9 cellular contexts compared by ENCODE assay signal in genomic region chr2:196239622-196240587, GRCh38.
DNase-seq lines count a peak whose midpoint lies in the region; ATAC-seq, FAIRE-seq and TF ChIP-seq lines count a peak whose summit lies in the region.
"Had no signal": no experiment of that assay in that cellular context is flagged by ENCODE, and none has a peak within 500 bp of the region (broad histone marks: within the 10 kb centered on the region; RNA-seq: fewer than 3 reads in every experiment).

No MANE protein-coding gene starts in this region.

- H3K27me3 Mint-ChIP-seq in T-helper 17 cell (no peaks in the 10 kb centered on the region), astrocyte (ENCODE audit: low read depth, unreplicated experiment) (no peaks in the 10 kb centered on the region)

- TF ChIP-seq CTCF in AG04450 (IDR thresholded peaks at IDR 0.05; ENCODE audit: low read depth, low read length) = no peak
- TF ChIP-seq CTCF in astrocyte (IDR thresholded peaks at IDR 0.05; ENCODE audit: insufficient read depth, low read depth, low read length) = no peak
- TF ChIP-seq CTCF in left lung (IDR thresholded peaks at IDR 0.05) = peak in 1 of 2 donors; percentile 51

- H3K9me3 ChIP-seq in AG04450 (ENCODE audit: control insufficient read depth, insufficient read depth, low read length) (no peaks in the 10 kb centered on the region), T-helper 17 cell (ENCODE audit: control insufficient read depth, low read length, poor library complexity, severe bottlenecking) (no peaks in the 10 kb centered on the region), astrocyte (ENCODE audit: insufficient read depth, low read depth, low read length) (no peaks in the 10 kb centered on the region), left lung (no peaks in the 10 kb centered on the region)

- CTCF ChIA-PET in AG04450 (lab: Charles Lee) = no interaction called here

- H3K4me3 ChIP-seq in AG04450 (ENCODE audit: low read depth, low read length) (no peak overlapping the region), astrocyte (ENCODE audit: insufficient read depth, low read depth, low read length) (no peak overlapping the region), left lung (no peak overlapping the region)

- no peaks in the 10 kb centered on the region for H4K20me1 ChIP-seq in astrocyte (ENCODE audit: insufficient read depth, low read length)

- H2AFZ ChIP-seq in astrocyte (ENCODE audit: low read depth, low read length) = peak overlapping the region; percentile 35

- intact Hi-C loops in left lung (cut with DNase I) = no loop called here

- H3K27ac Mint-ChIP-seq in T-helper 17 cell = peak overlapping the region; percentile 98
- peak overlapping the region; percentile 58 for H3K27ac Mint-ChIP-seq in astrocyte (ENCODE audit: unreplicated experiment)

- H3K4me1 ChIP-seq in astrocyte (ENCODE audit: insufficient read depth, low read length) (peaks cover 27% of the 10 kb centered on the region), left lung (peaks cover 8 to 62% of the 10 kb centered on the region in 2 donors)

- POLR2A ChIA-PET in AG04450 (lab: Yijun Ruan, JAX) = interaction anchor here (1.2 kb wide), 1 partner anchor 70 kb away, joined by 3 read pairs; no protein-coding TSS in a partner anchor

- FAIRE-seq in astrocyte (lab: Jason Lieb, UNC) = peak; percentile 82

- H3K27me3 ChIP-seq in AG04450 (ENCODE audit: control insufficient read depth, insufficient read depth, low read length) (no peaks in the 10 kb centered on the region), astrocyte (ENCODE audit: insufficient read depth, low read length) (no peaks in the 10 kb centered on the region), left lung (no peaks in the 10 kb centered on the region)

- peaks cover 50% of the 10 kb centered on the region for H3K4me1 Mint-ChIP-seq in T-helper 17 cell
- peaks cover 18% of the 10 kb centered on the region for H3K4me1 Mint-ChIP-seq in astrocyte (ENCODE audit: low read depth, unreplicated experiment)
- H3K4me1 Mint-ChIP-seq: nephron had no signal

- H3K4me2 ChIP-seq in astrocyte (ENCODE audit: low read length) = peak overlapping the region; percentile 59

- H3K27ac ChIP-seq in AG04450 (ENCODE audit: low read depth, low read length) (peak overlapping the region; percentile 71), astrocyte (ENCODE audit: low read depth, low read length) (peak overlapping the region; percentile 74), left lung (peak overlapping the region; percentile 78 to 98)

- H3K79me2 ChIP-seq in astrocyte (ENCODE audit: insufficient read depth, low read length) = no peaks in the 10 kb centered on the region

- ATAC-seq in GM19438 (IDR thresholded peaks at IDR 0.05; ENCODE audit: low read depth, unreplicated experiment) (peak; percentile 77), HG03460 (IDR thresholded peaks at IDR 0.05; ENCODE audit: unreplicated experiment) (peak; percentile 83), T-helper 17 cell (peak; percentile 90), left lung (peak; percentile 91)

- H3K36me3 Mint-ChIP-seq in T-helper 17 cell (ENCODE audit: low read depth) (no peaks in the 10 kb centered on the region), astrocyte (ENCODE audit: low read depth, unreplicated experiment) (peaks cover 9% of the 10 kb centered on the region)

- no peaks in the 10 kb centered on the region for H3K9me3 Mint-ChIP-seq in astrocyte (ENCODE audit: unreplicated experiment)

- peak overlapping the region; percentile 87 for H3K4me3 Mint-ChIP-seq in T-helper 17 cell
- H3K4me3 Mint-ChIP-seq in astrocyte (ENCODE audit: unreplicated experiment) = no peak overlapping the region
- H3K4me3 Mint-ChIP-seq: nephron had no signal

- no peaks in the 10 kb centered on the region for H3K36me3 ChIP-seq in astrocyte (ENCODE audit: insufficient read depth, low read length)
- H3K36me3 ChIP-seq in left lung = no peaks in the 10 kb centered on the region

- peak overlapping the region; percentile 63 for H3K9ac ChIP-seq in astrocyte (ENCODE audit: low read length)

- no peak for DNase-seq in AG04450 (ENCODE audit: low read depth, low spot score)
- peak; percentile 43 to 66 (median 61) for DNase-seq in T-helper 17 cell
- DNase-seq in astrocyte (ENCODE audit: low read depth) = peak; percentile 80
- DNase-seq in left lung = peak; percentile 85 to 86
- DNase-seq in stimulated activated CD8-positive, alpha-beta memory T cell treated with anti-CD3 and anti-CD28 coated beads, Interleukin-2, amount 100 ng/mL, for 48 hours (ENCODE audit: low read depth in 2 of 2) = peak; percentile 58 to 62
- DNase-seq in dedifferentiated amniotic fluid mesenchymal stem cell (ENCODE audit: extremely low spot score) = no peak

Comparison
In these comparisons a context has a peak if more than half of its experiments do, and no peak if none do; other contexts are left out.
1. DNase-seq: peak in T-helper 17 cell (3 of 3), astrocyte (single experiment), left lung (2 of 2) and stimulated activated CD8-positive, alpha-beta memory T cell treated with anti-CD3 and anti-CD28 coated beads, Interleukin-2, amount 100 ng/mL, for 48 hours (2 of 2); none in AG04450 (single experiment) and dedifferentiated amniotic fluid mesenchymal stem cell (single experiment).
2. Peak in every context shown above with its lines, with median percentiles within 50 percentile points of each other: H3K27ac ChIP-seq and ATAC-seq.